Comparison of ENCODE assay signal across 18 cellular contexts in genomic region chr17:61382796-61383688, GRCh38. TPM values are rescaled to one million over a fixed set of nuclear protein-coding genes. Genes with fewer than 3 reads are reported as not detected.
"Had no signal": no experiment of that assay in that cellular context is flagged by ENCODE, and none has a peak within 500 bp of the region (broad histone marks: within the 10 kb centered on the region; RNA-seq: fewer than 3 reads in every experiment).

No MANE protein-coding gene starts in this region.

- H3K27ac Mint-ChIP-seq: activated B cell treated with CpG ODN at 0.5 μM for 24 hours; activated T-helper 17 cell treated with anti-CD3 and anti-CD28 coated beads, Interleukin-2, amount 50 U/mL, for 72 hours; stimulated activated effector memory CD8-positive, alpha-beta T cell treated with anti-CD3 and anti-CD28 coated beads, Interleukin-12 subunit alpha, Interleukin-12 subunit beta, amount 100 ng/mL, for 72 hours; T-helper 1 cell treated with Interleukin-12 subunit alpha and Interleukin-12 subunit beta and Interleukin-4 antibody, amounts not matched to agents 30 μg/mL and 1 μg/mL, for 36 hours had no signal

- H2AFZ ChIP-seq: parathyroid adenoma had no signal

- H3K4me1 Mint-ChIP-seq: activated B cell treated with CpG ODN at 0.5 μM for 24 hours; activated T-helper 17 cell treated with anti-CD3 and anti-CD28 coated beads, Interleukin-2, amount 50 U/mL, for 72 hours; stimulated activated effector memory CD8-positive, alpha-beta T cell treated with anti-CD3 and anti-CD28 coated beads, Interleukin-12 subunit alpha, Interleukin-12 subunit beta, amount 100 ng/mL, for 72 hours had no signal

- H3K4me1 ChIP-seq: body of pancreas, parathyroid adenoma, transverse colon had no signal

- H3K27me3 Mint-ChIP-seq: activated B cell treated with CpG ODN at 0.5 μM for 24 hours; activated T-helper 17 cell treated with anti-CD3 and anti-CD28 coated beads, Interleukin-2, amount 50 U/mL, for 72 hours had no signal

- H3K36me3 ChIP-seq: transverse colon had no signal

- H3K9me3 ChIP-seq: body of pancreas, transverse colon had no signal

- H3K27me3 ChIP-seq: body of pancreas, transverse colon had no signal

- H3K79me2 ChIP-seq: parathyroid adenoma had no signal

- DNase-seq: activated B cell treated with CpG ODN at 0.5 μM for 24 hours; activated CD4-positive, alpha-beta T cell treated with anti-CD3 and anti-CD28 coated beads, Interleukin-2, amount 50 U/mL, for 1 hour; activated naive CD4-positive, alpha-beta T cell treated with anti-CD3 and anti-CD28 coated beads, Interleukin-2, amount 50 U/mL, for 16 hours; activated T-cell treated with anti-CD3 and anti-CD28 coated beads for 4 hours; body of pancreas; mesendoderm; retina; substantia nigra; transverse colon had no signal

- H3K4me3 Mint-ChIP-seq: activated B cell treated with CpG ODN at 0.5 μM for 24 hours; activated T-helper 17 cell treated with anti-CD3 and anti-CD28 coated beads, Interleukin-2, amount 50 U/mL, for 72 hours; neural crest cell; stimulated activated effector memory CD8-positive, alpha-beta T cell treated with anti-CD3 and anti-CD28 coated beads, Interleukin-12 subunit alpha, Interleukin-12 subunit beta, amount 100 ng/mL, for 72 hours; T-helper 1 cell treated with Interleukin-12 subunit alpha and Interleukin-12 subunit beta and Interleukin-4 antibody, amounts not matched to agents 30 μg/mL and 1 μg/mL, for 36 hours had no signal

- H3K9me3 Mint-ChIP-seq: activated B cell treated with CpG ODN at 0.5 μM for 24 hours; activated T-helper 17 cell treated with anti-CD3 and anti-CD28 coated beads, Interleukin-2, amount 50 U/mL, for 72 hours; neural crest cell; stimulated activated effector memory CD8-positive, alpha-beta T cell treated with anti-CD3 and anti-CD28 coated beads, Interleukin-12 subunit alpha, Interleukin-12 subunit beta, amount 100 ng/mL, for 72 hours; T-helper 1 cell treated with Interleukin-12 subunit alpha and Interleukin-12 subunit beta and Interleukin-4 antibody, amounts not matched to agents 30 μg/mL and 1 μg/mL, for 36 hours had no signal

- H3K4me3 ChIP-seq: body of pancreas, SK-N-MC, skin epidermis, transverse colon had no signal

- H3K27ac ChIP-seq: body of pancreas, parathyroid adenoma, SK-N-MC, transverse colon had no signal

- ATAC-seq: activated T-helper 17 cell treated with anti-CD3 and anti-CD28 coated beads, Interleukin-2, amount 50 U/mL, for 72 hours; left lobe of liver; stimulated activated effector memory CD8-positive, alpha-beta T cell treated with anti-CD3 and anti-CD28 coated beads, Interleukin-12 subunit alpha, Interleukin-12 subunit beta, amount 100 ng/mL, for 72 hours had no signal

RNA-seq across cellular contexts. Expression of gene TBX2, which starts 16.6 kb away (rescaled TPM):
- total RNA-seq: activated B cell treated with CpG ODN at 0.5 μM for 24 hours; activated CD8-positive, alpha-beta memory T cell treated with anti-CD3 and anti-CD28 coated beads for 36 hours; activated T-helper 17 cell treated with anti-CD3 and anti-CD28 coated beads, Interleukin-2, amount 50 U/mL, for 72 hours had no signal
